In the genomic region with DNA sequence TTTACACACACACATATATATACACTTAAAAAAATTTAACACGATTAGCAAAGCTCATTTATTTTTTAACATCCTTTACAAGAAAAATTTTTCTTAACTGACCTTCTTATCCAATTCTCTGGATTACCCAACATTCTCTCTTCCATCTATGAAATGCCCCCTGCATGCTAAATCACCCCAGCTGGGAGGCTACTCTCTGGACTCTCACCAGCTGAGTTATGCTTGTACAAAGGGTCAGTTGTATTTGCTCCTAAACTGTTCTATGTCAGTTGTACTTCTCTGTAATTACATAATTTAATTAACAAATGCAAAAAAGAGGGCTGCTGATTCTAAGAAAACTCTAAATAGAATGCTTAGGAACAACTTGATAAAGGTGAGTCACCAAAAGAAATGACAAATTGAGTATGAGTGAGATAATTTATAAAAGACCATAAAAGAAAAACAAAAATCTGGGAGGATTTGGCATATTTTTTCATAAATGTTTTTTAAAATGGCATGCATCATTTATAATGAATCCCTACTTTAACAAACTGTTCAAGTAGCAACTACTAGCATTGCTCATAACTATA, we compare ENCODE assay signal across 20 cellular contexts.
A peak's percentile ranks its signal among the peaks of the same experiment; 100 is the strongest.
DNase-seq lines count a peak whose midpoint lies in the region; ATAC-seq, FAIRE-seq and TF ChIP-seq lines count a peak whose summit lies in the region.
"Had no signal": no experiment of that assay in that cellular context is flagged by ENCODE, and none has a peak within 500 bp of the region (broad histone marks: within the 10 kb centered on the region; RNA-seq: fewer than 3 reads in every experiment).

No MANE protein-coding gene starts in this region.

- BruUV-seq in Panc1 (replicated peaks; lab: Mats Ljungman, UMichigan), result no TSS peak

- TF ChIP-seq POLR2A in H54 (IDR thresholded peaks at IDR 0.05; ENCODE audit: low read depth, low read length), result no peak

- H3K36me3 ChIP-seq in Panc1 (ENCODE audit: control insufficient read depth, insufficient read depth, low read length) (no peaks in the 10 kb centered on the region), liver (ENCODE audit: control insufficient read depth in 4 of 4, insufficient read depth in 3 of 4, low read depth in 1 of 4, low read length in 3 of 4) (peaks cover 0 to 2% (median 0%) of the 10 kb centered on the region in 4 donors), subcutaneous abdominal adipose tissue (ENCODE audit: control insufficient read depth in 5 of 5, insufficient read depth in 5 of 5, low read length in 5 of 5) (no peaks in the 10 kb centered on the region)
- H3K36me3 ChIP-seq: esophagus squamous epithelium, tibial nerve had no signal

- H3K9me3 ChIP-seq in Panc1 (ENCODE audit: control insufficient read depth, insufficient read depth, low read depth, low read length) (no peaks in the 10 kb centered on the region), liver (ENCODE audit: control insufficient read depth in 4 of 4, low read length in 3 of 4) (no peaks in the 10 kb centered on the region), subcutaneous abdominal adipose tissue (ENCODE audit: control insufficient read depth in 5 of 5, low read length in 5 of 5) (no peaks in the 10 kb centered on the region)
- H3K9me3 ChIP-seq: esophagus squamous epithelium, tibial nerve had no signal

- intact Hi-C loops in Panc1 (cut with micrococcal nuclease; ENCODE audit: unreplicated experiment), result loop anchor here (10.0 kb wide), 2 partner anchors 118 to 258 kb away; a partner anchor contains a TSS
- intact Hi-C loops in left colon (cut with DNase I, micrococcal nuclease), result loop anchor here in 1 of 2 donors (10.0 kb wide), 1 partner anchor 118 kb away; a partner anchor contains a TSS

- H3K9ac ChIP-seq in liver (ENCODE audit: low read depth in 1 of 2, low read length in 2 of 2) (no peak overlapping the region), subcutaneous abdominal adipose tissue (ENCODE audit: low read length in 5 of 5) (no peak overlapping the region)

- H3K4me1 ChIP-seq in Panc1 (ENCODE audit: control insufficient read depth, insufficient read depth, low read length) (peaks cover 50% of the 10 kb centered on the region), liver (ENCODE audit: control insufficient read depth in 4 of 4, insufficient read depth in 4 of 4, low read length in 3 of 4) (peaks cover 0 to 2% (median 0%) of the 10 kb centered on the region in 4 donors), subcutaneous abdominal adipose tissue (ENCODE audit: control insufficient read depth in 5 of 5, insufficient read depth in 5 of 5, low read length in 5 of 5) (peaks cover 2 to 30% (median 12%) of the 10 kb centered on the region in 5 donors)

- no peaks in the 10 kb centered on the region for H3K27me3 Mint-ChIP-seq in chondrocyte (ENCODE audit: low read depth)

- in situ Hi-C loops in Panc1 (cut with HindIII; ENCODE audit: low pct_unique_long_range_greater_than_20kb, low sequenced_read_pairs), result no loop called here

- peaks cover 2% of the 10 kb centered on the region for H3K36me3 Mint-ChIP-seq in chondrocyte (ENCODE audit: low read depth)
- H3K36me3 Mint-ChIP-seq: WTC11 had no signal

- DNase-seq in Panc1 (ENCODE audit: low read depth, low spot score), result no peak
- no peak for DNase-seq in chondrocyte (ENCODE audit: low spot score)
- no peak for DNase-seq in GM19238 (ENCODE audit: insufficient read length, low spot score)
- no peak for DNase-seq in H54 (ENCODE audit: insufficient read length, low spot score)
- DNase-seq in left colon, result no peak
- DNase-seq: amniotic stem cell; CD4-positive, alpha-beta T cell; DND-41; esophagus squamous epithelium; NCI-H187 treated with DMSO at 0.1 percent for 48 hours; NCI-H510A treated with DMSO at 0.1 percent for 48 hours had no signal

- H3K27ac ChIP-seq in Panc1 (ENCODE audit: low read length) (peak overlapping the region; percentile 18), liver (ENCODE audit: low read depth in 1 of 2, low read length in 2 of 2) (no peak overlapping the region), subcutaneous abdominal adipose tissue (ENCODE audit: low read depth, low read length) (peak overlapping the region; percentile 51)

- no peak overlapping the region for H3K4me3 ChIP-seq in Panc1 (ENCODE audit: low read depth in 2 of 2, low read length in 2 of 2)
- no peak overlapping the region for H3K4me3 ChIP-seq in liver (ENCODE audit: low read depth in 1 of 3, low read length in 3 of 3)
- H3K4me3 ChIP-seq in subcutaneous abdominal adipose tissue (ENCODE audit: low read depth in 1 of 5, low read length in 5 of 5), result no peak overlapping the region
- H3K4me3 ChIP-seq: esophagus squamous epithelium, GM23338, hepatocyte, tibial nerve had no signal

- CTCF ChIA-PET in Panc1 (lab: Charles Lee), result no interaction called here

- peaks cover 53% of the 10 kb centered on the region for H3K4me1 Mint-ChIP-seq in chondrocyte (ENCODE audit: low read depth)

- POLR2A ChIA-PET in Panc1 (lab: Charles Lee), result no interaction called here

- peak overlapping the region; percentile 10 for H3K27ac Mint-ChIP-seq in chondrocyte (ENCODE audit: unreplicated experiment)
- H3K27ac Mint-ChIP-seq: activated T-helper 2 cell treated with anti-CD3 and anti-CD28 coated beads, Interferon-gamma antibody, Interleukin-2, Interleukin-4, amounts not matched to agents 10 μg/mL and 5 μg/mL and 100 μg/mL, durations not matched to agents 14 hours and 24 hours and 36 hours; CD4-positive, alpha-beta T cell; GM23338; WTC11 had no signal

- 87% methylated on average over 1 of the region's 1 CpG for WGBS in liver

- ATAC-seq in Panc1, result no peak
- ATAC-seq in left colon, result no peak
- ATAC-seq in GM21515 (IDR thresholded peaks at IDR 0.05; ENCODE audit: unreplicated experiment), result no peak
- ATAC-seq: GM23338, WTC11 had no signal

- H3K9me3 Mint-ChIP-seq in chondrocyte (ENCODE audit: low read depth), result no peaks in the 10 kb centered on the region
- H3K9me3 Mint-ChIP-seq: activated T-helper 2 cell treated with anti-CD3 and anti-CD28 coated beads, Interferon-gamma antibody, Interleukin-2, Interleukin-4, amounts not matched to agents 10 μg/mL and 5 μg/mL and 100 μg/mL, durations not matched to agents 14 hours and 24 hours and 36 hours; CD4-positive, alpha-beta T cell; GM23338; WTC11 had no signal

- no peak for TF ChIP-seq CTCF in Panc1 (IDR thresholded peaks at IDR 0.05)
- TF ChIP-seq CTCF in chondrocyte (IDR thresholded peaks at IDR 0.05), result no peak
- no peak for TF ChIP-seq CTCF in liver (IDR thresholded peaks at IDR 0.05; ENCODE audit: low read depth, low read length, missing input control)

- FAIRE-seq in H54 (lab: Jason Lieb, UNC), result no peak
- FAIRE-seq: HTR-8/SVneo had no signal

- TF ChIP-seq RAD21 in liver (IDR thresholded peaks at IDR 0.05), result no peak

- no peak overlapping the region for H3K4me3 Mint-ChIP-seq in chondrocyte (ENCODE audit: unreplicated experiment)
- H3K4me3 Mint-ChIP-seq: CD4-positive, alpha-beta T cell; GM23338; WTC11 had no signal

- no peaks in the 10 kb centered on the region for H3K27me3 ChIP-seq in Panc1 (ENCODE audit: control insufficient read depth, insufficient read depth, low read length)
- no peaks in the 10 kb centered on the region for H3K27me3 ChIP-seq in liver (ENCODE audit: control insufficient read depth in 4 of 4, insufficient read depth in 4 of 4, low read length in 3 of 4)
- no peaks in the 10 kb centered on the region for H3K27me3 ChIP-seq in subcutaneous abdominal adipose tissue (ENCODE audit: control insufficient read depth in 5 of 5, insufficient read depth in 4 of 5, low read length in 5 of 5)
- H3K27me3 ChIP-seq: esophagus squamous epithelium, hepatocyte, tibial nerve had no signal

TF ChIP-seq in liver, 16 proteins besides CTCF, POLR2A, EP300 and RAD21:
- peak; percentile 32 for TF ChIP-seq NR2F2 (IDR thresholded peaks at IDR 0.05)
- TF ChIP-seq RXRA (IDR thresholded peaks at IDR 0.05), result no peak
- TF ChIP-seq, protein P1, sequence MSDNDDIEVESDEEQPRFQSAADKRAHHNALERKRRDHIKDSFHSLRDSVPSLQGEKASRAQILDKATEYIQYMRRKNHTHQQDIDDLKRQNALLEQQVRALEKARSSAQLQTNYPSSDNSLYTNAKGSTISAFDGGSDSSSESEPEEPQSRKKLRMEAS (IDR thresholded peaks at IDR 0.05), result no peak
- TF ChIP-seq FOXA1 (IDR thresholded peaks at IDR 0.05), result no peak
- TF ChIP-seq, protein P2, sequence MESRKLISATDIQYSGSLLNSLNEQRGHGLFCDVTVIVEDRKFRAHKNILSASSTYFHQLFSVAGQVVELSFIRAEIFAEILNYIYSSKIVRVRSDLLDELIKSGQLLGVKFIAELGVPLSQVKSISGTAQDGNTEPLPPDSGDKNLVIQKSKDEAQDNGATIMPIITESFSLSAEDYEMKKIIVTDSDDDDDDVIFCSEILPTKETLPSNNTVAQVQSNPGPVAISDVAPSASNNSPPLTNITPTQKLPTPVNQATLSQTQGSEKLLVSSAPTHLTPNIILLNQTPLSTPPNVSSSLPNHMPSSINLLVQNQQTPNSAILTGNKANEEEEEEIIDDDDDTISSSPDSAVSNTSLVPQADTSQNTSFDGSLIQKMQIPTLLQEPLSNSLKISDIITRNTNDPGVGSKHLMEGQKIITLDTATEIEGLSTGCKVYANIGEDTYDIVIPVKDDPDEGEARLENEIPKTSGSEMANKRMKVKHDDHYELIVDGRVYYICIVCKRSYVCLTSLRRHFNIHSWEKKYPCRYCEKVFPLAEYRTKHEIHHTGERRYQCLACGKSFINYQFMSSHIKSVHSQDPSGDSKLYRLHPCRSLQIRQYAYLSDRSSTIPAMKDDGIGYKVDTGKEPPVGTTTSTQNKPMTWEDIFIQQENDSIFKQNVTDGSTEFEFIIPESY (IDR thresholded peaks at IDR 0.05), result no peak

Comparison
In these comparisons a context has a peak if more than half of its experiments do, and no peak if none do; other contexts are left out.
1. H3K27ac ChIP-seq: peak in Panc1 (single experiment) and subcutaneous abdominal adipose tissue (single experiment); none in liver (0 of 2).